In the genomic region with DNA sequence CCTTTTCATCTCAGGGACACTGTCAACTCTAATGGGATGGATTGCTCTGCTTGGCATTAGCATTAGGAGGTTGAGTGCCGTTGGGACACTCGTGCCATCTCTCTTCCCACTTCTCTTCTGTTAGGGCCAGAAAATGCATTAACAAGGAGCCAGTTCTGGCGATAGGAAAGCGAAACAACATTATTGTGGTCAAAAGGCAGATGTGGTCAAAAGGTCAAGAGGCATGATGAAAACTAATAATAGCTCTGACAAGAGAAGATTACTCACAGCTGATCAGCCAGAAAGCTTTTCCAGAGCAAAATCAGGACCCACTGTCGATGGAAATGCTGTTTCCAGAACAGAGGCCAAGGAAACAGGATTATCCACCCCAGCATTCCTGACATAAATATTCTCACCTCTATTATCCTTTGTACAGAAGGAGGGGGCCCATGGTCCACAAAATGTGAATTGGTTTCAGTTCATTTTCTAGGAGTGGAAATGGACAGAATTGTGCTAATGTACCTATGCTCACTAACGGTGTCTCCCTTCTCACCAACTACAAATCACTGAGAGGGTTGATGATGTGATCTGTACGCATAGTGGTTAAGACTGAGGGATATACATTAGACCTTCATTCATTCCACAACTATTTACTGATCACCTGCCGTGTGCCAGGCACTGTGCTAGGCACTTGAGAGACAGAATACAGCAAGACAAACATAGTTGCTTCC, we compare ENCODE assay signal across 9 cellular contexts.
DNase-seq lines count a peak whose midpoint lies in the region; ATAC-seq and TF ChIP-seq lines count a peak whose summit lies in the region.
"Had no signal": no experiment of that assay in that cellular context is flagged by ENCODE, and none has a peak within 500 bp of the region (broad histone marks: within the 10 kb centered on the region; RNA-seq: fewer than 3 reads in every experiment).

No MANE protein-coding gene starts in this region.

- no peak overlapping the region for H3K4me3 Mint-ChIP-seq in neural progenitor cell
- H3K4me3 Mint-ChIP-seq: IgD-negative memory B cell had no signal

- DNase-seq in SJCRH30 = peak; percentile 54 to 72
- no peak for DNase-seq in neural progenitor cell (ENCODE audit: low spot score)
- DNase-seq in cerebellum (ENCODE audit: low spot score) = no peak
- no peak for DNase-seq in stimulated activated CD4-positive, alpha-beta T cell treated with anti-CD3 and anti-CD28 coated beads, Interleukin-12 subunit alpha, Interleukin-12 subunit beta, amount 100 ng/mL, for 4 hours
- DNase-seq in globus pallidus (ENCODE audit: low spot score) = no peak
- no peak for DNase-seq in midbrain (lab: John Stamatoyannopoulos, UW)

- no peak for TF ChIP-seq CTCF in neural progenitor cell (IDR thresholded peaks at IDR 0.05)

- H3K4me1 Mint-ChIP-seq in neural progenitor cell = peaks cover 20% of the 10 kb centered on the region

- ATAC-seq in GM18517 (IDR thresholded peaks at IDR 0.05; ENCODE audit: unreplicated experiment) (peak; percentile 74), HG02759 (IDR thresholded peaks at IDR 0.05; ENCODE audit: unreplicated experiment) (peak; percentile 59)

- no peak overlapping the region for H3K9ac ChIP-seq in neural progenitor cell

- no peaks in the 10 kb centered on the region for H3K9me3 ChIP-seq in SJCRH30 (replicated peaks)
- no peaks in the 10 kb centered on the region for H3K9me3 ChIP-seq in neural progenitor cell (ENCODE audit: low read depth)

- peak overlapping the region; percentile 50 for H3K27ac Mint-ChIP-seq in neural progenitor cell
- H3K27ac Mint-ChIP-seq: IgD-negative memory B cell had no signal

- no peak overlapping the region for H2AFZ ChIP-seq in neural progenitor cell (replicated peaks)

- no peaks in the 10 kb centered on the region for H4K20me1 ChIP-seq in neural progenitor cell (ENCODE audit: low read depth)

- H3K27ac ChIP-seq in SJCRH30 = peak overlapping the region; percentile 81
- no peak overlapping the region for H3K27ac ChIP-seq in neural progenitor cell

- H3K4me3 ChIP-seq in SJCRH30 = 0 out of 2 replicates have a peak overlapping the region, but pooled peaks have one; percentile 9
- no peak overlapping the region for H3K4me3 ChIP-seq in neural progenitor cell

- H3K4me2 ChIP-seq in neural progenitor cell = peak overlapping the region; percentile 32

- peaks cover 3% of the 10 kb centered on the region for H3F3A ChIP-seq in neural progenitor cell (ENCODE audit: low read depth)

- no peaks in the 10 kb centered on the region for H3K36me3 ChIP-seq in SJCRH30
- no peaks in the 10 kb centered on the region for H3K36me3 ChIP-seq in neural progenitor cell

- H3K4me1 ChIP-seq in SJCRH30 (peaks cover 52% of the 10 kb centered on the region), neural progenitor cell (peaks cover 16% of the 10 kb centered on the region)

- H3K9me3 Mint-ChIP-seq in neural progenitor cell = no peaks in the 10 kb centered on the region

- no peaks in the 10 kb centered on the region for H3K79me2 ChIP-seq in neural progenitor cell (ENCODE audit: low read depth)

- H3K27me3 Mint-ChIP-seq in neural progenitor cell (ENCODE audit: insufficient read depth, low read depth) = no peaks in the 10 kb centered on the region

- H3K27me3 ChIP-seq in SJCRH30 (no peaks in the 10 kb centered on the region), neural progenitor cell (no peaks in the 10 kb centered on the region)

- H3K36me3 Mint-ChIP-seq in neural progenitor cell = peaks cover 16% of the 10 kb centered on the region

Comparison
In these comparisons a context has a peak if more than half of its experiments do, and no peak if none do; other contexts are left out.
1. DNase-seq: peak in SJCRH30 (2 of 2); none in neural progenitor cell (single experiment), cerebellum (single experiment), stimulated activated CD4-positive, alpha-beta T cell treated with anti-CD3 and anti-CD28 coated beads, Interleukin-12 subunit alpha, Interleukin-12 subunit beta, amount 100 ng/mL, for 4 hours (single experiment), globus pallidus (single experiment) and midbrain (single experiment).